Comparison of ENCODE assay signal across 1 cellular context in genomic region chr18:61635901-61636528, GRCh38.
TF ChIP-seq lines count a peak whose summit lies in the region.

No MANE protein-coding gene starts in this region.

TF ChIP-seq in GM12878, 131 proteins besides CTCF, POLR2A, EP300 and RAD21 (continued from another document):
- TF ChIP-seq ELK1 (IDR thresholded peaks at IDR 0.05; ENCODE audit: low read depth, low read length) (no peak), MYB (IDR thresholded peaks at IDR 0.05; ENCODE audit: borderline replicate concordance, low read depth, low read length) (no peak)
